Comparison of ENCODE assay signal across 1 cellular context in genomic region chr15:64837502-64837901, GRCh38.
TF ChIP-seq lines count a peak whose summit lies in the region.

No MANE protein-coding gene starts in this region.

TF ChIP-seq in GM23338, 12 proteins besides CTCF, POLR2A, EP300 and RAD21 (continued from another document):
- TF ChIP-seq REST (IDR thresholded peaks at IDR 0.05; ENCODE audit: unreplicated experiment) (no peak), CREB1 (CRISPR knock-in tag; IDR thresholded peaks at IDR 0.05; ENCODE audit: low read depth) (no peak), NANOG (IDR thresholded peaks at IDR 0.05; ENCODE audit: borderline replicate concordance) (no peak), STAT1 (IDR thresholded peaks at IDR 0.05; ENCODE audit: unreplicated experiment) (no peak), JUNB (IDR thresholded peaks at IDR 0.05; ENCODE audit: unreplicated experiment) (no peak), EZH2phosphoT487 (IDR thresholded peaks at IDR 0.05; ENCODE audit: unreplicated experiment) (no peak), ZNF331 (CRISPR knock-in tag; IDR thresholded peaks at IDR 0.05; ENCODE audit: low read depth) (no peak), ZNF114 (CRISPR knock-in tag; IDR thresholded peaks at IDR 0.05) (no peak), ETS1 (IDR thresholded peaks at IDR 0.05) (no peak), EZH2 (IDR thresholded peaks at IDR 0.05; ENCODE audit: low read depth, unreplicated experiment) (no peak)
TF ChIP-seq in GM23338: peak in this region for 0.
